10 cellular contexts compared by ENCODE assay signal in genomic region chr9:68951879-68952659, GRCh38.
DNase-seq lines count a peak whose midpoint lies in the region; ATAC-seq, FAIRE-seq and TF ChIP-seq lines count a peak whose summit lies in the region.
"Had no signal": no experiment of that assay in that cellular context is flagged by ENCODE, and none has a peak within 500 bp of the region (broad histone marks: within the 10 kb centered on the region; RNA-seq: fewer than 3 reads in every experiment).

No MANE protein-coding gene starts in this region.

- peak overlapping the region; percentile 32 for H3K4me3 Mint-ChIP-seq in activated T-helper 1 cell treated with anti-CD3 and anti-CD28 coated beads, Interleukin-12 subunit alpha, Interleukin-12 subunit beta, Interleukin-2, Interleukin-4 antibody, amounts not matched to agents 30 ng/mL and 10 ng/mL and 1 ng/mL, durations not matched to agents 14 hours and 24 hours and 36 hours
- H3K4me3 Mint-ChIP-seq: neural crest cell had no signal

- no peak for DNase-seq in activated T-helper 1 cell treated with anti-CD3 and anti-CD28 coated beads, Interleukin-12 subunit alpha, Interleukin-12 subunit beta, Interleukin-2, Interleukin-4 antibody, amounts not matched to agents 30 ng/mL and 10 ng/mL and 1 ng/mL, durations not matched to agents 14 hours and 24 hours and 36 hours (ENCODE audit: low spot score)
- DNase-seq in H54 (ENCODE audit: insufficient read length, low spot score) = no peak
- no peak for DNase-seq in NCI-H1930 (lab: John Stamatoyannopoulos, UW)
- no peak for DNase-seq in NCI-H1105 treated with DMSO at 0.1 percent for 48 hours (lab: John Stamatoyannopoulos, UW)
- DNase-seq: aorta had no signal

- H3K27me3 Mint-ChIP-seq in activated T-helper 1 cell treated with anti-CD3 and anti-CD28 coated beads, Interleukin-12 subunit alpha, Interleukin-12 subunit beta, Interleukin-2, Interleukin-4 antibody, amounts not matched to agents 30 ng/mL and 10 ng/mL and 1 ng/mL, durations not matched to agents 14 hours and 24 hours and 36 hours (ENCODE audit: insufficient read depth) = no peaks in the 10 kb centered on the region

- no peak for FAIRE-seq in H54 (lab: Jason Lieb, UNC)

- peaks cover 79% of the 10 kb centered on the region for H3K4me1 Mint-ChIP-seq in activated T-helper 1 cell treated with anti-CD3 and anti-CD28 coated beads, Interleukin-12 subunit alpha, Interleukin-12 subunit beta, Interleukin-2, Interleukin-4 antibody, amounts not matched to agents 30 ng/mL and 10 ng/mL and 1 ng/mL, durations not matched to agents 14 hours and 24 hours and 36 hours (ENCODE audit: low read depth)
- H3K4me1 Mint-ChIP-seq: neural crest cell had no signal

- intact Hi-C loops in activated T-helper 1 cell treated with anti-CD3 and anti-CD28 coated beads, Interleukin-12 subunit alpha, Interleukin-12 subunit beta, Interleukin-2, Interleukin-4 antibody, amounts not matched to agents 30 ng/mL and 10 ng/mL and 1 ng/mL, durations not matched to agents 14 hours and 24 hours and 36 hours (cut with micrococcal nuclease) = loop anchor here (1.0 kb wide), 2 partner anchors 27 to 299 kb away; no protein-coding TSS in a partner anchor

- no peak for TF ChIP-seq POLR2A in H54 (IDR thresholded peaks at IDR 0.05; ENCODE audit: low read depth, low read length)

- ATAC-seq in GM18498 (IDR thresholded peaks at IDR 0.05; ENCODE audit: unreplicated experiment) (peak; percentile 64), GM19463 (IDR thresholded peaks at IDR 0.05; ENCODE audit: unreplicated experiment) (peak; percentile 71), HG03135 (IDR thresholded peaks at IDR 0.05; ENCODE audit: unreplicated experiment) (peak; percentile 75), HG02970 (IDR thresholded peaks at IDR 0.05; ENCODE audit: low FRiP score, unreplicated experiment) (no peak)

- H3K9me3 Mint-ChIP-seq in activated T-helper 1 cell treated with anti-CD3 and anti-CD28 coated beads, Interleukin-12 subunit alpha, Interleukin-12 subunit beta, Interleukin-2, Interleukin-4 antibody, amounts not matched to agents 30 ng/mL and 10 ng/mL and 1 ng/mL, durations not matched to agents 14 hours and 24 hours and 36 hours = no peaks in the 10 kb centered on the region
- H3K9me3 Mint-ChIP-seq: neural crest cell had no signal

- H3K36me3 Mint-ChIP-seq in activated T-helper 1 cell treated with anti-CD3 and anti-CD28 coated beads, Interleukin-12 subunit alpha, Interleukin-12 subunit beta, Interleukin-2, Interleukin-4 antibody, amounts not matched to agents 30 ng/mL and 10 ng/mL and 1 ng/mL, durations not matched to agents 14 hours and 24 hours and 36 hours (ENCODE audit: low read depth) = peaks cover 24% of the 10 kb centered on the region

- H3K27ac Mint-ChIP-seq in activated T-helper 1 cell treated with anti-CD3 and anti-CD28 coated beads, Interleukin-12 subunit alpha, Interleukin-12 subunit beta, Interleukin-2, Interleukin-4 antibody, amounts not matched to agents 30 ng/mL and 10 ng/mL and 1 ng/mL, durations not matched to agents 14 hours and 24 hours and 36 hours = peak overlapping the region; percentile 81
